ENCODE assay signal across 11 cellular contexts in the genomic region with DNA sequence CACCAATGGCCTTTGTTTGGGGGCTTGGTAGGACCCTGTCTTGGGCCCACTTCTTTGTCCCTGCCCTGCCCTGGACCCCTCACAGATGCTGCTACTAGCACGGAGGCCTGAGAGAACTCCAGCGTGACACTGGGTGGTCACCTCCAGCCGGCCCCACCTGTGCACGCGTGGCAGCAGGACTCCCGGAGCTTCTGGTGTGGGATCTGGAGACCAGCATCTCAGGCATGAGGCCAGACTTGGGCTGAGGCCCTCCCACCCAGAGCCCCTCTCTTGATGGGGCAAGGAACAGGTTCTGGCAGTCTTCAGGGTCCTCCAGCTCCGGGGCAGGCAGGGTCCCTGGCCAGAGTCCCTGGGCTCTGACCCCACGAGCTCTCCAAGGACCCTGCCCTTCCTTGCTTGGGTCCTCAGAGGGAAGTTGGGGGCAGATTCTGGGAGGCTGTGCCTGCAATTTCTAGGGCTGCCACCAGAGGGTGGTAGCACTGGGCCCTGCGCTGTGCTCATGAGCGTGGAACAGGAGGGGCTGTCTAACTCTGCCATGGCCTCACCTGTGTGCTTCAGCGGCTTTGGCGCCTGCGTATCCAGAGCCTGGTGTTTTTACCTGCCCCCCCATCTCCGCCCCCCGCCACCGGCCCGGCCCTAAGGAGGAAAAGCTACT. TPM values are rescaled to one million over a fixed set of nuclear protein-coding genes. Genes with fewer than 3 reads are reported as not detected.
DNase-seq lines count a peak whose midpoint lies in the region; ATAC-seq and TF ChIP-seq lines count a peak whose summit lies in the region.
"Had no signal": no experiment of that assay in that cellular context is flagged by ENCODE, and none has a peak within 500 bp of the region (broad histone marks: within the 10 kb centered on the region; RNA-seq: fewer than 3 reads in every experiment).

No MANE protein-coding gene starts in this region.

- H3K9me3 ChIP-seq in PC-9 (ENCODE audit: insufficient read depth, low read depth) (no peaks in the 10 kb centered on the region), upper lobe of right lung (no peaks in the 10 kb centered on the region), HAP-1 (peaks cover 5% of the 10 kb centered on the region; the same call in 1 of the 2 replicates)

- no peak overlapping the region for H3K27ac ChIP-seq in PC-9
- no peak overlapping the region for H3K27ac ChIP-seq in upper lobe of right lung

- POLR2A ChIA-PET in PC-9 (lab: Charles Lee; ENCODE audit: unreplicated experiment), result no interaction called here

- CTCF ChIA-PET in PC-9 (lab: Charles Lee), result interaction anchor here (0.6 kb wide), 2 partner anchors 28 to 89 kb away, joined by 3 to 10 read pairs; no protein-coding TSS in a partner anchor

- H3K4me3 ChIP-seq in PC-9 (no peak overlapping the region), upper lobe of right lung (no peak overlapping the region), HAP-1 (no peak overlapping the region)

- no peak overlapping the region for H2AFZ ChIP-seq in PC-9

- TF ChIP-seq CTCF in PC-9 (conservative IDR thresholded peaks at IDR 0.05) (peak; percentile 66), upper lobe of right lung (IDR thresholded peaks at IDR 0.05) (peak; percentile 42)

- no peak overlapping the region for H3K4me2 ChIP-seq in PC-9

- ATAC-seq in upper lobe of right lung, result no peak

- BruUV-seq in PC-9 (replicated peaks; lab: Mats Ljungman, UMichigan), result no TSS peak

- in situ Hi-C loops in HAP-1 (cut with MboI; ENCODE audit: low sequenced_read_pairs), result no loop called here

- H3K36me3 ChIP-seq in PC-9 (ENCODE audit: low read depth), result no peaks in the 10 kb centered on the region
- peaks cover 4% of the 10 kb centered on the region for H3K36me3 ChIP-seq in upper lobe of right lung
- no peaks in the 10 kb centered on the region; the same call in 1 of the 2 replicates for H3K36me3 ChIP-seq in HAP-1 (replicated peaks)

- peaks cover 12% of the 10 kb centered on the region; the same call in 1 of the 2 replicates for H3F3A ChIP-seq in PC-9 (ENCODE audit: insufficient read depth, low read depth)

- H3K4me1 ChIP-seq in PC-9 (replicated peaks; ENCODE audit: insufficient read depth) (peaks cover 15% of the 10 kb centered on the region), upper lobe of right lung (peaks cover 32% of the 10 kb centered on the region), HAP-1 (no peaks in the 10 kb centered on the region)

- H3K79me2 ChIP-seq in PC-9 (ENCODE audit: low read depth), result no peaks in the 10 kb centered on the region

- no peaks in the 10 kb centered on the region for H3K9me2 ChIP-seq in PC-9 (ENCODE audit: insufficient read depth)

- intact Hi-C loops in PC-9 (cut with micrococcal nuclease; ENCODE audit: unreplicated experiment) (loop anchor here (5.0 kb wide), 1 partner anchor 282 kb away; a partner anchor contains a TSS), upper lobe of right lung (cut with DNase I) (no loop called here)

- no peaks in the 10 kb centered on the region for H4K20me1 ChIP-seq in PC-9 (ENCODE audit: insufficient read depth)

- no peaks in the 10 kb centered on the region for H3K27me3 ChIP-seq in PC-9 (ENCODE audit: insufficient read depth, low read depth)
- H3K27me3 ChIP-seq in upper lobe of right lung, result peaks cover 41% of the 10 kb centered on the region
- H3K27me3 ChIP-seq in HAP-1 (ENCODE audit: low read depth), result peaks cover 38% of the 10 kb centered on the region

- peak; percentile 62 for DNase-seq in stimulated activated CD4-positive, alpha-beta T cell treated with anti-CD3 and anti-CD28 coated beads, Interleukin-15, amount 100 ng/mL, for 24 hours
- no peak for DNase-seq in stimulated activated CD4-positive, alpha-beta T cell treated with anti-CD3 and anti-CD28 coated beads, Interleukin-4, amount 100 ng/mL, for 24 hours
- DNase-seq in PC-9 (no peak), germinal center (ENCODE audit: low spot score) (peak; percentile 70), upper lobe of right lung (no peak), anterior cingulate cortex (lab: John Stamatoyannopoulos, UW) (no peak), AG20443 (ENCODE audit: low spot score) (no peak), HAP-1 (ENCODE audit: low spot score in 2 of 2) (no peak)
- DNase-seq: NCI-H1092, SIG-M5, substantia nigra had no signal

RNA-seq across cellular contexts. Expression of a gene that starts 3.1 kb away (rescaled TPM):
- total RNA-seq in PC-9 (2021) (35.0 and 47.3 TPM in 2 replicates), upper lobe of right lung (3.0 TPM)

RNA-seq across cellular contexts. Expression of a gene that starts 21.0 kb away (rescaled TPM):
- total RNA-seq in PC-9 (2021) (218 and 271 TPM in 2 replicates), upper lobe of right lung (95.6 TPM)

RNA-seq across cellular contexts. Expression of a gene that starts 21.3 kb away (rescaled TPM):
- total RNA-seq in PC-9 (2021) (69.5 and 108 TPM in 2 replicates), upper lobe of right lung (43.8 TPM)

RNA-seq across cellular contexts. Expression of a gene that starts 21.3 kb away (rescaled TPM):
- 40.6 and 50.7 TPM in 2 replicates for total RNA-seq in PC-9 (2021)
- 82.9 TPM for total RNA-seq in upper lobe of right lung

Comparison
In these comparisons a context has a peak if more than half of its experiments do, and no peak if none do; other contexts are left out.
1. DNase-seq: peak in stimulated activated CD4-positive, alpha-beta T cell treated with anti-CD3 and anti-CD28 coated beads, Interleukin-15, amount 100 ng/mL, for 24 hours (single experiment) and germinal center (single experiment); none in stimulated activated CD4-positive, alpha-beta T cell treated with anti-CD3 and anti-CD28 coated beads, Interleukin-4, amount 100 ng/mL, for 24 hours (single experiment), PC-9 (0 of 2), upper lobe of right lung (single experiment), anterior cingulate cortex (0 of 58), AG20443 (single experiment) and HAP-1 (0 of 2).